ENCODE assay signal across 26 cellular contexts in the genomic region with DNA sequence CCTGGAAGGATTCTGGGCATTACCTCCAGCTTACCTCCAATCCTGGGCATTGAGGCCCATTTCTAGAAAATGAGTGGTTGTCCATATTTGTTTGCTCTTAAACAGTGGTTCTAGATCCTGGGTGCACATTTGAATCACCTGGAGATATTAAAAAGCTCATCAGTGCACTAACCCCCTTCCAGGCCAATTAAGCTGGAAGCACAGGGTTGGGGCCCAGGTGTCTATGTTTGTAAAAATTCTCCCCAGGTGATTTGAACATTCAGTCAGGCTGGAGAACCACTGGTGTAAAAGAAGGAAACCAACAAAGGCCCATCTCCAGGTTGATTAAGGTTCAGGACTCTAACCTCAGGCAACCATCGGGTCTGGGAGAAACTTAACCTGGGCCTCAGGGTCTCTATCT.
"Had no signal": no experiment of that assay in that cellular context is flagged by ENCODE, and none has a peak within 500 bp of the region (broad histone marks: within the 10 kb centered on the region; RNA-seq: fewer than 3 reads in every experiment).

No MANE protein-coding gene starts in this region.

- H3K27me3 ChIP-seq: brain microvascular endothelial cell, foreskin keratinocyte, gastrocnemius medialis had no signal

- DNase-seq: activated CD4-positive, alpha-beta memory T cell treated with anti-CD3 and anti-CD28 coated beads for 36 hours; activated CD4-positive, alpha-beta T cell treated with anti-CD3 and anti-CD28 coated beads for 36 hours; activated CD4-positive, alpha-beta T cell treated with anti-CD3 and anti-CD28 coated beads, Interleukin-2, amount 10 ng/mL, durations not matched to agents 24 days and 14 days; activated CD4-positive, CD25-positive, alpha-beta regulatory T cell; activated CD4-positive, CD25-positive, alpha-beta regulatory T cell treated with anti-CD3 and anti-CD28 coated beads, Interleukin-2, amount 50 U/mL, for 72 hours; activated CD8-positive, alpha-beta T cell treated with anti-CD3 and anti-CD28 coated beads, Interleukin-2, amount 10 ng/mL, durations not matched to agents 7 days and 5 days; activated effector memory CD4-positive, alpha-beta T cell treated with Interleukin-2 at 50 U/mL for 16 hours; activated gamma-delta T cell treated with Interleukin-2 at 50 U/mL for 16 hours; activated naive CD4-positive, alpha-beta T cell treated with anti-CD3 and anti-CD28 coated beads, Interleukin-2, amount 50 U/mL, for 16 hours; activated naive CD4-positive, alpha-beta T cell treated with Interleukin-2 at 50 U/mL for 16 hours; activated T-cell treated with anti-CD3 and anti-CD28 coated beads, Interleukin-2, amount 50 U/mL, for 4 hours; amniotic stem cell; anterior cingulate cortex; brain microvascular endothelial cell; dorsolateral prefrontal cortex; effector memory CD4-positive, alpha-beta T cell; endodermal cell; foreskin keratinocyte; gastrocnemius medialis; T-helper 2 cell had no signal

- H3K4me3 ChIP-seq: coronary artery, dorsolateral prefrontal cortex, gastrocnemius medialis had no signal

- H3K27ac ChIP-seq: brain microvascular endothelial cell, coronary artery, dorsolateral prefrontal cortex, foreskin keratinocyte had no signal

- H3K36me3 Mint-ChIP-seq: activated naive CD8-positive, alpha-beta T cell had no signal

- H3K4me1 Mint-ChIP-seq: activated CD4-positive, alpha-beta T cell treated with anti-CD3 and anti-CD28 coated beads for 36 hours; activated T-helper 17 cell treated with anti-CD3 and anti-CD28 coated beads, Interleukin-2, amount 50 U/mL, for 72 hours; central memory CD8-positive, alpha-beta T cell; endodermal cell had no signal

- H3K27ac Mint-ChIP-seq: activated CD4-positive, alpha-beta memory T cell treated with anti-CD3 and anti-CD28 coated beads for 36 hours; activated CD4-positive, alpha-beta T cell treated with anti-CD3 and anti-CD28 coated beads for 36 hours; activated CD4-positive, alpha-beta T cell treated with anti-CD3 and anti-CD28 coated beads, Interleukin-2, amount 10 ng/mL, durations not matched to agents 24 days and 14 days; activated CD8-positive, alpha-beta T cell treated with anti-CD3 and anti-CD28 coated beads, Interleukin-2, amount 10 ng/mL, durations not matched to agents 7 days and 5 days; activated naive CD8-positive, alpha-beta T cell; activated T-helper 17 cell treated with anti-CD3 and anti-CD28 coated beads, Interleukin-2, amount 50 U/mL, for 72 hours; dendritic cell treated with granulocyte-macrophage colony-stimulating factor and Interleukin-4, amounts not matched to agents 40 ng/mL and 50 ng/mL, for 4 days; endodermal cell had no signal

- H3K36me3 ChIP-seq: brain microvascular endothelial cell, gastrocnemius medialis had no signal

- ATAC-seq: activated CD4-positive, alpha-beta T cell treated with anti-CD3 and anti-CD28 coated beads for 36 hours; activated CD8-positive, alpha-beta T cell treated with anti-CD3 and anti-CD28 coated beads, Interleukin-2, amount 10 ng/mL, durations not matched to agents 7 days and 5 days; activated T-cell treated with anti-CD3 and anti-CD28 coated beads, Interleukin-2, amount 50 U/mL, for 4 hours; activated T-helper 17 cell treated with anti-CD3 and anti-CD28 coated beads, Interleukin-2, amount 50 U/mL, for 72 hours; esophagus mucosa; foreskin keratinocyte had no signal

- H3K4me1 ChIP-seq: gastrocnemius medialis had no signal

- H3K4me3 Mint-ChIP-seq: activated CD4-positive, alpha-beta memory T cell treated with anti-CD3 and anti-CD28 coated beads for 36 hours; activated CD4-positive, alpha-beta T cell treated with anti-CD3 and anti-CD28 coated beads for 36 hours; activated CD4-positive, alpha-beta T cell treated with anti-CD3 and anti-CD28 coated beads, Interleukin-2, amount 10 ng/mL, durations not matched to agents 24 days and 14 days; activated CD8-positive, alpha-beta T cell treated with anti-CD3 and anti-CD28 coated beads, Interleukin-2, amount 10 ng/mL, durations not matched to agents 7 days and 5 days; activated naive CD8-positive, alpha-beta T cell; activated T-cell treated with anti-CD3 and anti-CD28 coated beads, Interleukin-2, amount 50 U/mL, for 4 hours; activated T-helper 17 cell treated with anti-CD3 and anti-CD28 coated beads, Interleukin-2, amount 50 U/mL, for 72 hours; central memory CD8-positive, alpha-beta T cell; dendritic cell treated with granulocyte-macrophage colony-stimulating factor and Interleukin-4, amounts not matched to agents 40 ng/mL and 50 ng/mL, for 4 days; endodermal cell had no signal
